Comparison of ENCODE assay signal across 1 cellular context in the genomic region with DNA sequence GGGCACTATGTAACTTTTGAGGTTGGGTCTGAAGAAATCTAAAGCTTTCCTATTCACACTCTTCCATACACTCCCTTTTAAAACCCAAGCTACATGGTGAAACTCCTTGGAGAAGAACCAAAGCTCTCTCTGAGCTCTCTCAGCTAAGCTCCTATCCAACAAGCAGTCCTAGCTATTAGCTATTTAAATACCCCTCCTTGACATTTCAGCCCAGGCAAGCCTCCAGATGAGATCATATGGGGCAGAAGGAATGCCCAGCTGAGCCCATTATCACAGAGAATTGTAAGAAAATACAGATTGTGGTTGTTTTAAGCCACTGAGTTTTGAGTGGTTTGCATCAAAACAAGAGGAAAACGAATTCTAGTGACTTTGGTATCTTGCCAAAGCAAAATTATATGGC.
TF ChIP-seq lines count a peak whose summit lies in the region.

No MANE protein-coding gene starts in this region.

TF ChIP-seq in HepG2, 621 proteins besides CTCF, POLR2A, EP300 and RAD21:
- no peak for TF ChIP-seq ZNF747 (CRISPR knock-in tag; IDR thresholded peaks at IDR 0.05; ENCODE audit: borderline replicate concordance)
- TF ChIP-seq ATM (IDR thresholded peaks at IDR 0.05; ENCODE audit: borderline replicate concordance): no peak
- no peak for TF ChIP-seq ZSCAN21 (CRISPR knock-in tag; IDR thresholded peaks at IDR 0.05; ENCODE audit: borderline replicate concordance)
- TF ChIP-seq JDP2 (CRISPR knock-in tag; IDR thresholded peaks at IDR 0.05; ENCODE audit: borderline replicate concordance): no peak
- no peak for TF ChIP-seq ZNF329 (CRISPR knock-in tag; IDR thresholded peaks at IDR 0.05; ENCODE audit: low read depth)
- TF ChIP-seq JUNB (CRISPR knock-in tag; IDR thresholded peaks at IDR 0.05; ENCODE audit: borderline replicate concordance): no peak
- TF ChIP-seq GABPA (IDR thresholded peaks at IDR 0.05; ENCODE audit: low read depth, low read length): no peak
- TF ChIP-seq GABPA (CRISPR knock-in tag; IDR thresholded peaks at IDR 0.05; ENCODE audit: low read depth): no peak
- TF ChIP-seq, protein P1, sequence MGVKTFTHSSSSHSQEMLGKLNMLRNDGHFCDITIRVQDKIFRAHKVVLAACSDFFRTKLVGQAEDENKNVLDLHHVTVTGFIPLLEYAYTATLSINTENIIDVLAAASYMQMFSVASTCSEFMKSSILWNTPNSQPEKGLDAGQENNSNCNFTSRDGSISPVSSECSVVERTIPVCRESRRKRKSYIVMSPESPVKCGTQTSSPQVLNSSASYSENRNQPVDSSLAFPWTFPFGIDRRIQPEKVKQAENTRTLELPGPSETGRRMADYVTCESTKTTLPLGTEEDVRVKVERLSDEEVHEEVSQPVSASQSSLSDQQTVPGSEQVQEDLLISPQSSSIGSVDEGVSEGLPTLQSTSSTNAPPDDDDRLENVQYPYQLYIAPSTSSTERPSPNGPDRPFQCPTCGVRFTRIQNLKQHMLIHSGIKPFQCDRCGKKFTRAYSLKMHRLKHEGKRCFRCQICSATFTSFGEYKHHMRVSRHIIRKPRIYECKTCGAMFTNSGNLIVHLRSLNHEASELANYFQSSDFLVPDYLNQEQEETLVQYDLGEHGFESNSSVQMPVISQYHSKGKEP (CRISPR knock-in tag; IDR thresholded peaks at IDR 0.05): no peak
- no peak for TF ChIP-seq CAMTA2 (CRISPR knock-in tag; IDR thresholded peaks at IDR 0.05; ENCODE audit: borderline replicate concordance)
- no peak for TF ChIP-seq SMAD1 (CRISPR knock-in tag; IDR thresholded peaks at IDR 0.05; ENCODE audit: borderline replicate concordance, low read depth)
- TF ChIP-seq, protein P2, sequence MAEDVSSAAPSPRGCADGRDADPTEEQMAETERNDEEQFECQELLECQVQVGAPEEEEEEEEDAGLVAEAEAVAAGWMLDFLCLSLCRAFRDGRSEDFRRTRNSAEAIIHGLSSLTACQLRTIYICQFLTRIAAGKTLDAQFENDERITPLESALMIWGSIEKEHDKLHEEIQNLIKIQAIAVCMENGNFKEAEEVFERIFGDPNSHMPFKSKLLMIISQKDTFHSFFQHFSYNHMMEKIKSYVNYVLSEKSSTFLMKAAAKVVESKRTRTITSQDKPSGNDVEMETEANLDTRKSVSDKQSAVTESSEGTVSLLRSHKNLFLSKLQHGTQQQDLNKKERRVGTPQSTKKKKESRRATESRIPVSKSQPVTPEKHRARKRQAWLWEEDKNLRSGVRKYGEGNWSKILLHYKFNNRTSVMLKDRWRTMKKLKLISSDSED (CRISPR knock-in tag; IDR thresholded peaks at IDR 0.05): no peak
